10 cellular contexts compared by ENCODE assay signal in genomic region chr1:34929497-34929852, GRCh38. TPM values are rescaled to one million over a fixed set of nuclear protein-coding genes. Genes with fewer than 3 reads are reported as not detected.
A peak's percentile ranks its signal among the peaks of the same experiment; 100 is the strongest.
DNase-seq lines count a peak whose midpoint lies in the region; ATAC-seq, FAIRE-seq and TF ChIP-seq lines count a peak whose summit lies in the region.
"Had no signal": no experiment of that assay in that cellular context is flagged by ENCODE, and none has a peak within 500 bp of the region (broad histone marks: within the 10 kb centered on the region; RNA-seq: fewer than 3 reads in every experiment).

DLGAP3 (minus strand) TSS chr1:34929650; CDS start chr1:34905383, 24,267 bp downstream.

- no peaks in the 10 kb centered on the region for H3K9me3 Mint-ChIP-seq in activated CD4-positive, alpha-beta T cell treated with anti-CD3 and anti-CD28 coated beads, Interleukin-2, amount 10 ng/mL, durations not matched to agents 7 days and 5 days

- peaks cover 5% of the 10 kb centered on the region for H3K4me1 Mint-ChIP-seq in activated CD4-positive, alpha-beta T cell treated with anti-CD3 and anti-CD28 coated beads, Interleukin-2, amount 10 ng/mL, durations not matched to agents 7 days and 5 days

- no peak for TF ChIP-seq CTCF in RWPE2 (IDR thresholded peaks at IDR 0.05; ENCODE audit: poor library complexity, severe bottlenecking)
- no peak for TF ChIP-seq CTCF in esophagus squamous epithelium (IDR thresholded peaks at IDR 0.05)

- no peak within 1 kb of the TSS for H3K27ac Mint-ChIP-seq in activated CD4-positive, alpha-beta T cell treated with anti-CD3 and anti-CD28 coated beads, Interleukin-2, amount 10 ng/mL, durations not matched to agents 7 days and 5 days

- TF ChIP-seq POLR2A in esophagus squamous epithelium (IDR thresholded peaks at IDR 0.05): no peak
- no peak for TF ChIP-seq POLR2A in H54 (IDR thresholded peaks at IDR 0.05; ENCODE audit: low read depth, low read length)

- POLR2A ChIA-PET in activated CD4-positive, alpha-beta T cell treated with anti-CD3 and anti-CD28 coated beads, Interleukin-2, amount 10 ng/mL, durations not matched to agents 7 days and 5 days (lab: Charles Lee): no interaction called here

- intact Hi-C loops in esophagus squamous epithelium (cut with DNase I): no loop called here

- no peak for DNase-seq in activated CD4-positive, alpha-beta T cell treated with anti-CD3 and anti-CD28 coated beads, Interleukin-2, amount 10 ng/mL, durations not matched to agents 7 days and 5 days
- DNase-seq in activated CD4-positive, alpha-beta T cell treated with anti-CD3 and anti-CD28 coated beads, Interleukin-2, amount 50 U/mL, for 4 hours: no peak
- DNase-seq in RWPE2 (ENCODE audit: low spot score): no peak
- DNase-seq in esophagus squamous epithelium (lab: John Stamatoyannopoulos, UW): no peak
- DNase-seq in small intestine: no peak
- no peak for DNase-seq in activated CD4-positive, CD25-positive, alpha-beta regulatory T cell treated with anti-CD3 and anti-CD28 coated beads, Interleukin-2, amount 50 U/mL, for 72 hours
- DNase-seq in H54 (ENCODE audit: insufficient read length, low spot score): no peak

- peaks cover 2% of the 10 kb centered on the region for H3K36me3 Mint-ChIP-seq in activated CD4-positive, alpha-beta T cell treated with anti-CD3 and anti-CD28 coated beads, Interleukin-2, amount 10 ng/mL, durations not matched to agents 7 days and 5 days (ENCODE audit: low read depth)

- CTCF ChIA-PET in activated CD4-positive, alpha-beta T cell treated with anti-CD3 and anti-CD28 coated beads, Interleukin-2, amount 10 ng/mL, durations not matched to agents 7 days and 5 days (lab: Charles Lee): no interaction called here

- H3K27ac ChIP-seq in RWPE2 (ENCODE audit: poor library complexity, severe bottlenecking): no peak within 1 kb of the TSS
- H3K27ac ChIP-seq in esophagus squamous epithelium: no peak within 1 kb of the TSS
- no peak within 1 kb of the TSS for H3K27ac ChIP-seq in small intestine (ENCODE audit: low read depth in 1 of 2, low read length in 1 of 2)
- H3K27ac ChIP-seq: neutrophil had no signal

- ATAC-seq in RWPE2 (ENCODE audit: low read depth) (no peak), GM21717 (IDR thresholded peaks at IDR 0.05; ENCODE audit: unreplicated experiment) (no peak)

- FAIRE-seq in small intestine (lab: Jason Lieb, UNC) (no peak), H54 (lab: Jason Lieb, UNC) (no peak)
- FAIRE-seq: G401.6 had no signal

- no peaks in the 10 kb centered on the region for H3K9me3 ChIP-seq in RWPE2 (ENCODE audit: severe bottlenecking)
- no peaks in the 10 kb centered on the region for H3K9me3 ChIP-seq in esophagus squamous epithelium
- H3K9me3 ChIP-seq in small intestine (ENCODE audit: control insufficient read depth, low read depth): no peaks in the 10 kb centered on the region
- H3K9me3 ChIP-seq: neutrophil had no signal

- peak within 1 kb of the TSS; percentile 54 for H3K4me3 Mint-ChIP-seq in activated CD4-positive, alpha-beta T cell treated with anti-CD3 and anti-CD28 coated beads, Interleukin-2, amount 10 ng/mL, durations not matched to agents 7 days and 5 days

- H3K27me3 ChIP-seq in RWPE2 (ENCODE audit: insufficient read depth, poor library complexity, severe bottlenecking) (peaks cover 51% of the 10 kb centered on the region), esophagus squamous epithelium (peaks cover 10 to 89% (median 31%) of the 10 kb centered on the region in 4 donors), small intestine (ENCODE audit: control insufficient read depth in 2 of 2, insufficient read depth in 2 of 2, low read length in 2 of 2) (peaks cover 0 to 36% of the 10 kb centered on the region in 2 donors)

- H3K27me3 Mint-ChIP-seq in activated CD4-positive, alpha-beta T cell treated with anti-CD3 and anti-CD28 coated beads, Interleukin-2, amount 10 ng/mL, durations not matched to agents 7 days and 5 days: peaks cover 60% of the 10 kb centered on the region

- H3K36me3 ChIP-seq in RWPE2 (ENCODE audit: low read depth) (no peaks in the 10 kb centered on the region), esophagus squamous epithelium (no peaks in the 10 kb centered on the region), small intestine (ENCODE audit: control insufficient read depth in 2 of 2, insufficient read depth in 2 of 2, low read length in 2 of 2) (no peaks in the 10 kb centered on the region)
- H3K36me3 ChIP-seq: neutrophil had no signal

- H3K4me3 ChIP-seq in RWPE2 (ENCODE audit: severe bottlenecking) (peak within 1 kb of the TSS; percentile 17), esophagus squamous epithelium (peak within 1 kb of the TSS; percentile 20 to 68 (median 38)), small intestine (ENCODE audit: low read depth in 1 of 2, low read length in 2 of 2) (peak within 1 kb of the TSS; percentile 12 to 49)

- WGBS in esophagus squamous epithelium, 2 donors: no CpG with 5 or more reads among the region's 50 CpGs
- 0 to 1% (median 1%) methylated on average over 19 to 50 of the region's 50 CpGs for WGBS in small intestine, 3 donors

- H3K4me1 ChIP-seq in RWPE2 (ENCODE audit: insufficient read depth, poor library complexity, severe bottlenecking) (no peaks in the 10 kb centered on the region), esophagus squamous epithelium (peaks cover 6 to 24% (median 12%) of the 10 kb centered on the region in 3 donors), small intestine (ENCODE audit: control insufficient read depth in 2 of 2, insufficient read depth in 1 of 2, low read depth in 1 of 2, low read length in 1 of 2) (no peaks in the 10 kb centered on the region)

RNA-seq across cellular contexts. Expression of gene DLGAP3, which starts in this region (rescaled TPM):
- under 1 TPM; 0.33 to 0.40 TPM for total RNA-seq in activated CD4-positive, alpha-beta T cell treated with anti-CD3 and anti-CD28 coated beads, Interleukin-2, amount 10 ng/mL, durations not matched to agents 7 days and 5 days
- under 1 TPM in 2 of 4 donors, not detected in 2; 0.18 to 0.19 TPM for total RNA-seq in esophagus squamous epithelium
- polyA plus RNA-seq in small intestine: under 1 TPM in 2 of 3 donors, not detected in 1; 0.27 to 0.39 TPM
